1 cellular context compared by ENCODE assay signal in the genomic region with DNA sequence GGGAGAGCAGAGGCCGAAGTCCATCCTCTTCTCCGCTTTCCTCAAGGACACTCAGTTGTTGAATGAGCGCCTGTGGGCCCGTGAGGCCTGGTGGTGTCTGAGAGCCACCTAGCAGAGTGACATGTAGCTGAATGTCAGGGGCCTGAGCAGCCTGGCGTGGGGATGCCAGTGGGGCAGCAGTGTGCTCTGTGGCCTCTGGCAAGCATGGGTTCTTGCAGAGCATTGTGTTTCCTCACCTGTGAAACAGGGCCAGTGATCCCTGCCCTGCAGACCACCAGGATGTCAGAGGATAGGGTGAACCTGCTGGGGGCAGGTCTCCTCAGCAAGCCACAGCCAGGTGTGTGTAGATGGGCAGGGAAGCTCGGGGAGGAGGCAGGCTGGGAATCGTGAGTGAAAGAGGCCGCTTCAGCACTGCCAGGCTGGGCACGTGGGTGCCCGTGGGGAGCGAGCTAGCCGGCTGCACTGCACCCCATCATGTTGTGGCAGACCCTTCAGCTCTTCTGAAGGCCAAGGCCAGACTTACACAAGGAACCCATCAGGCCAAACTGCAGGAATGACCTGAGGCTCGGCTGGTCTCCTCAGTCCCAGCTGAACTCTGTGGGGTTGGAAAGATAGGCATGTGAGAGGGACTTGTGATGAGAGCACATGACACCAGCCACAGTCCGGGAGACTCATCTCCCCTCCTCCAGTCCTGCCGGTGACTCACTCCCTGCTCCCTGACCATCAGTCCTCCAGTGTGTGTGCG.
A peak's percentile ranks its signal among the peaks of the same experiment; 100 is the strongest.
TF ChIP-seq lines count a peak whose summit lies in the region.

No MANE protein-coding gene starts in this region.

TF ChIP-seq in HepG2, 621 proteins besides CTCF, POLR2A, EP300 and RAD21 (continued from another document and continues in another):
- no peak for TF ChIP-seq TOE1 (CRISPR knock-in tag; IDR thresholded peaks at IDR 0.05)
- peak; percentile 5; the same call in 1 of the 2 replicates for TF ChIP-seq ZNF292 (CRISPR knock-in tag; IDR thresholded peaks at IDR 0.05; ENCODE audit: borderline replicate concordance, low read depth)
- no peak for TF ChIP-seq ZNF160 (CRISPR knock-in tag; IDR thresholded peaks at IDR 0.05)
- TF ChIP-seq RXRA (CRISPR knock-in tag; IDR thresholded peaks at IDR 0.05) = peak; percentile 24; the same call in 1 of the 2 replicates
- no peak for TF ChIP-seq SRSF4 (IDR thresholded peaks at IDR 0.05; ENCODE audit: low read depth, low read length, poor library complexity, severe bottlenecking)
- no peak for TF ChIP-seq ZNF143 (CRISPR knock-in tag; IDR thresholded peaks at IDR 0.05)
- TF ChIP-seq KDM6A (CRISPR knock-in tag; IDR thresholded peaks at IDR 0.05; ENCODE audit: low read depth) = peak; percentile 69
- TF ChIP-seq MEIS1 (CRISPR knock-in tag; IDR thresholded peaks at IDR 0.05; ENCODE audit: borderline replicate concordance) = 0 out of 2 replicates have a peak, but pooled peaks have one; percentile 9
- TF ChIP-seq, protein P1, sequence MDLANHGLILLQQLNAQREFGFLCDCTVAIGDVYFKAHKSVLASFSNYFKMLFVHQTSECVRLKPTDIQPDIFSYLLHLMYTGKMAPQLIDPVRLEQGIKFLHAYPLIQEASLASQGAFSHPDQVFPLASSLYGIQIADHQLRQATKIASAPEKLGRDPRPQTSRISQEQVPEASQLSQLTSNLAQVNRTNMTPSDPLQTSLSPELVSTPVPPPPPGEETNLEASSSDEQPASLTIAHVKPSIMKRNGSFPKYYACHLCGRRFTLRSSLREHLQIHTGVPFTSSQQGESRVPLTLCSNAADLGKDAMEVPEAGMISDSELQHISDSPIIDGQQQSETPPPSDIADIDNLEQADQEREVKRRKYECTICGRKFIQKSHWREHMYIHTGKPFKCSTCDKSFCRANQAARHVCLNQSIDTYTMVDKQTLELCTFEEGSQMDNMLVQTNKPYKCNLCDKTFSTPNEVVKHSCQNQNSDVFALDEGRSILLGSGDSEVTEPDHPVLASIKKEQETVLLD (CRISPR knock-in tag; IDR thresholded peaks at IDR 0.05; ENCODE audit: low read depth) = peak; percentile 48; the same call in 1 of the 2 replicates
- TF ChIP-seq TIGD3 (CRISPR knock-in tag; IDR thresholded peaks at IDR 0.05; ENCODE audit: borderline replicate concordance) = no peak
- TF ChIP-seq ZFP36L2 (CRISPR knock-in tag; IDR thresholded peaks at IDR 0.05) = no peak
- peak; percentile 51 for TF ChIP-seq TEAD3 (CRISPR knock-in tag; optimal IDR thresholded peaks at IDR 0.05; ENCODE audit: borderline replicate concordance)
- TF ChIP-seq, protein P2, sequence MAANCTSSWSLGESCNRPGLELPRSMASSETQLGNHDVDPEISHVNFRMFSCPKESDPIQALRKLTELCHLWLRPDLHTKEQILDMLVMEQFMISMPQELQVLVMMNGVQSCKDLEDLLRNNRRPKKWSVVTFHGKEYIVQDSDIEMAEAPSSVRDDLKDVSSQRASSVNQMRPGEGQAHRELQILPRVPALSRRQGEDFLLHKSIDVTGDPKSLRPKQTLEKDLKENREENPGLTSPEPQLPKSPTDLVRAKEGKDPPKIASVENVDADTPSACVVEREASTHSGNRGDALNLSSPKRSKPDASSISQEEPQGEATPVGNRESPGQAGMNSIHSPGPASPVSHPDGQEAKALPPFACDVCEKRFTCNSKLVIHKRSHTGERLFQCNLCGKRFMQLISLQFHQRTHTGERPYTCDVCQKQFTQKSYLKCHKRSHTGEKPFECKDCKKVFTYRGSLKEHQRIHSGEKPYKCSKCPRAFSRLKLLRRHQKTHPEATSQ (CRISPR knock-in tag; IDR thresholded peaks at IDR 0.05; ENCODE audit: borderline replicate concordance) = no peak
- TF ChIP-seq ZBTB43 (CRISPR knock-in tag; conservative IDR thresholded peaks at IDR 0.05) = 0 out of 2 replicates have a peak, but pooled peaks have one; percentile 44
- no peak for TF ChIP-seq FLYWCH1 (CRISPR knock-in tag; IDR thresholded peaks at IDR 0.05)
- TF ChIP-seq SIX4 (CRISPR knock-in tag; IDR thresholded peaks at IDR 0.05) = no peak
- TF ChIP-seq ZNF234 (CRISPR knock-in tag; conservative IDR thresholded peaks at IDR 0.05) = no peak
- TF ChIP-seq PCBP2 (optimal IDR thresholded peaks at IDR 0.05; ENCODE audit: low read depth, low read length, poor library complexity, severe bottlenecking) = no peak
- no peak for TF ChIP-seq DNMT3B (CRISPR knock-in tag; conservative IDR thresholded peaks at IDR 0.05)
- no peak for TF ChIP-seq CCAR2 (optimal IDR thresholded peaks at IDR 0.05; ENCODE audit: low read depth, low read length)
- TF ChIP-seq ZNF567 (CRISPR knock-in tag; IDR thresholded peaks at IDR 0.05; ENCODE audit: borderline replicate concordance) = peak; percentile 73; the same call in 1 of the 2 replicates
- peak; percentile 55; the same call in 1 of the 2 replicates for TF ChIP-seq BRD4 (CRISPR knock-in tag; IDR thresholded peaks at IDR 0.05)
- no peak for TF ChIP-seq CENPBD1 (CRISPR knock-in tag; IDR thresholded peaks at IDR 0.05; ENCODE audit: borderline replicate concordance, low read depth)
- TF ChIP-seq SIN3A (IDR thresholded peaks at IDR 0.05; ENCODE audit: borderline replicate concordance, low read depth, low read length) = no peak
- TF ChIP-seq SOX13 (IDR thresholded peaks at IDR 0.05) = no peak
- peak in 1 of 2 experiments; percentile 19; a peak in 1 of 4 replicates for TF ChIP-seq SOX13 (CRISPR knock-in tag; conservative IDR thresholded peaks at IDR 0.05 in 1 of 2, IDR thresholded peaks at IDR 0.05 in 1 of 2)
- TF ChIP-seq ZNF44 (CRISPR knock-in tag; IDR thresholded peaks at IDR 0.05) = no peak
- TF ChIP-seq, protein P3, sequence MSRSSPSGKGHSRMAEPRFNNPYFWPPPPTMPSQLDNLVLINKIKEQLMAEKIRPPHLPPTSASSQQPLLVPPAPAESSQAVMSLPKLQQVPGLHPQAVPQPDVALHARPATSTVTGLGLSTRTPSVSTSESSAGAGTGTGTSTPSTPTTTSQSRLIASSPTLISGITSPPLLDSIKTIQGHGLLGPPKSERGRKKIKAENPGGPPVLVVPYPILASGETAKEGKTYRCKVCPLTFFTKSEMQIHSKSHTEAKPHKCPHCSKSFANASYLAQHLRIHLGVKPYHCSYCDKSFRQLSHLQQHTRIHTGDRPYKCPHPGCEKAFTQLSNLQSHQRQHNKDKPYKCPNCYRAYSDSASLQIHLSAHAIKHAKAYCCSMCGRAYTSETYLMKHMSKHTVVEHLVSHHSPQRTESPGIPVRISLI (CRISPR knock-in tag; IDR thresholded peaks at IDR 0.05; ENCODE audit: borderline replicate concordance) = no peak
- TF ChIP-seq GLMP (CRISPR knock-in tag; IDR thresholded peaks at IDR 0.05; ENCODE audit: borderline replicate concordance) = no peak
- peak; percentile 66; the same call in 1 of the 2 replicates for TF ChIP-seq ARID5B (CRISPR knock-in tag; IDR thresholded peaks at IDR 0.05)
- TF ChIP-seq FOSL1 (CRISPR knock-in tag; IDR thresholded peaks at IDR 0.05; ENCODE audit: borderline replicate concordance) = peak; percentile 84
- peak; percentile 62 for TF ChIP-seq HDAC1 (CRISPR knock-in tag; IDR thresholded peaks at IDR 0.05)
- TF ChIP-seq MAX (IDR thresholded peaks at IDR 0.05) = peak; percentile 58
- no peak for TF ChIP-seq ZNF652 (CRISPR knock-in tag; IDR thresholded peaks at IDR 0.05; ENCODE audit: borderline replicate concordance, low read depth)
- 0 out of 2 replicates have a peak, but pooled peaks have one; percentile 27 for TF ChIP-seq ZNF512 (CRISPR knock-in tag; IDR thresholded peaks at IDR 0.05)
- TF ChIP-seq HCFC1 (IDR thresholded peaks at IDR 0.05; ENCODE audit: low read depth, low read length) = no peak
- TF ChIP-seq ZNF782 (CRISPR knock-in tag; IDR thresholded peaks at IDR 0.05; ENCODE audit: borderline replicate concordance) = no peak
- TF ChIP-seq ZNF598 (CRISPR knock-in tag; IDR thresholded peaks at IDR 0.05; ENCODE audit: borderline replicate concordance) = peak; percentile 64; the same call in 1 of the 2 replicates
- TF ChIP-seq, protein P4, sequence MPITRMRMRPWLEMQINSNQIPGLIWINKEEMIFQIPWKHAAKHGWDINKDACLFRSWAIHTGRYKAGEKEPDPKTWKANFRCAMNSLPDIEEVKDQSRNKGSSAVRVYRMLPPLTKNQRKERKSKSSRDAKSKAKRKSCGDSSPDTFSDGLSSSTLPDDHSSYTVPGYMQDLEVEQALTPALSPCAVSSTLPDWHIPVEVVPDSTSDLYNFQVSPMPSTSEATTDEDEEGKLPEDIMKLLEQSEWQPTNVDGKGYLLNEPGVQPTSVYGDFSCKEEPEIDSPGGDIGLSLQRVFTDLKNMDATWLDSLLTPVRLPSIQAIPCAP (CRISPR knock-in tag; IDR thresholded peaks at IDR 0.05; ENCODE audit: low read depth) = no peak
- TF ChIP-seq ZNF264 (CRISPR knock-in tag; IDR thresholded peaks at IDR 0.05) = 0 out of 2 replicates have a peak, but pooled peaks have one; percentile 47
- TF ChIP-seq NFYC (CRISPR knock-in tag; IDR thresholded peaks at IDR 0.05) = no peak
- peak; percentile 44 for TF ChIP-seq ELF3 (CRISPR knock-in tag; IDR thresholded peaks at IDR 0.05)
- no peak for TF ChIP-seq RAD51 (IDR thresholded peaks at IDR 0.05; ENCODE audit: borderline replicate concordance)
- TF ChIP-seq ZMAT3 (CRISPR knock-in tag; conservative IDR thresholded peaks at IDR 0.05) = no peak; the same call in 1 of the 2 replicates
- 0 out of 2 replicates have a peak, but pooled peaks have one; percentile 55 for TF ChIP-seq ZC3H13 (CRISPR knock-in tag; IDR thresholded peaks at IDR 0.05)
- no peak for TF ChIP-seq XBP1 (CRISPR knock-in tag; IDR thresholded peaks at IDR 0.05)
- TF ChIP-seq ZSCAN9 (CRISPR knock-in tag; IDR thresholded peaks at IDR 0.05; ENCODE audit: borderline replicate concordance) = no peak
